Comparison of ENCODE assay signal across 8 cellular contexts in the genomic region with DNA sequence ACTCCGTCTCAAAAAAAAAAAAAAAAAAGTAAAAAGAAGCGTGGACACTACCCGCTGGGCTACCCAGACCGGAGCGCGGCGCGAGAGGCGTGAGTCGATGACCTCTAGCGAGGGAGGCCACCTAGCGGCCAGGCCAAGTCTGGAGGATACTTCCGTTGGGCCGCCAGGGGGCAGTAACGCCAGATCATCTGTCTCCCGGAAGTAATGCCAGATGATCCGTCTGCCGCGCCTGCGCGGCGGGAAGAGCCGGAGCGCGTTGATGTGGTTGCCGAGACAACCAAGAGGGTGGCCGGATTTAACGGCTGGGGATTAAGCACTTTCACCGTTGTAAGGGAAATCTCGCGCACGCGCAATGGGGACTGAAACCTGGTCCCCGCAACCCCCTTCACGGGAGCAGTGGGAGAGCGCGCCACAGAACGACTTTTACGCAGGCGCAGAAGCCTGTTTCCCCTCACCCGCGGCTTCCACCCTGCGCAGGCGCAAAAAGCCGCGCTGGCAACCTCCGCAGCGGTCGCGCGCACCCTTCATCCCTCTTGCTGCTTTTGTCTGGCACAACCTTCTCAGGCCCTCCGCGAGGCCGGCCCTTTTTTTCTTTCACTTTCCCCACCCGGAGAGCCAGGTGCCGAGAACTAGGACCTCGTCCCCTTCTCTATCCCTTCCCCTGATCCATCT. TPM values are rescaled to one million over a fixed set of nuclear protein-coding genes. Genes with fewer than 3 reads are reported as not detected.
DNase-seq lines count a peak whose midpoint lies in the region; ATAC-seq and TF ChIP-seq lines count a peak whose summit lies in the region.

No MANE protein-coding gene starts in this region.

- TF ChIP-seq EP300 in Ishikawa (IDR thresholded peaks at IDR 0.05; ENCODE audit: borderline replicate concordance): peak; percentile 27; the same call in 1 of the 2 replicates

- peak overlapping the region; percentile 87 for H3K4me3 ChIP-seq in epithelial cell of proximal tubule (ENCODE audit: low read depth, low read length)
- H3K4me3 ChIP-seq in mucosa of rectum (ENCODE audit: low read length in 2 of 2): peak overlapping the region; percentile 83 to 92

- H3K27ac ChIP-seq in mucosa of rectum (ENCODE audit: low read depth in 2 of 2, low read length in 2 of 2): peak overlapping the region; percentile 96 to 97

- no peaks in the 10 kb centered on the region for H3K9me3 ChIP-seq in mucosa of rectum (ENCODE audit: control insufficient read depth in 2 of 2, low read length in 2 of 2)

- peaks cover 1 to 3% of the 10 kb centered on the region in 2 donors for H3K36me3 ChIP-seq in mucosa of rectum (ENCODE audit: control insufficient read depth in 2 of 2, insufficient read depth in 2 of 2, low read length in 2 of 2)

- H3K4me1 ChIP-seq in mucosa of rectum (ENCODE audit: control insufficient read depth in 2 of 2, insufficient read depth in 2 of 2, low read length in 2 of 2): peaks cover 27 to 30% of the 10 kb centered on the region in 2 donors

- DNase-seq in DMS79 (lab: John Stamatoyannopoulos, UW) (peak; percentile 98), OCI-M1 (lab: John Stamatoyannopoulos, UW) (peak; percentile 99), activated T-cell treated with anti-CD3 and anti-CD28 coated beads for 48 hours (ENCODE audit: low read depth) (peak; percentile 93), epithelial cell of proximal tubule (ENCODE audit: low read depth) (peak; percentile 81)
- peak; percentile 98 to 99 for DNase-seq in stimulated activated CD8-positive, alpha-beta memory T cell treated with anti-CD3 and anti-CD28 coated beads, Interleukin-4, amount 100 ng/mL, for 4 hours (ENCODE audit: low read depth in 2 of 2, low spot score in 1 of 2)

- H3K9ac ChIP-seq in mucosa of rectum (ENCODE audit: low read depth in 1 of 2, low read length in 2 of 2): peak overlapping the region; percentile 92 to 99

- peak; percentile 100 for TF ChIP-seq CTCF in epithelial cell of proximal tubule (conservative IDR thresholded peaks at IDR 0.05; ENCODE audit: low read depth, low read length)

- ATAC-seq in GM21619 (IDR thresholded peaks at IDR 0.05; ENCODE audit: unreplicated experiment): peak; percentile 34

- peak; percentile 65; the same call in 1 of the 2 replicates for TF ChIP-seq RAD21 in Ishikawa (IDR thresholded peaks at IDR 0.05; ENCODE audit: low read depth)

- no peaks in the 10 kb centered on the region for H3K27me3 ChIP-seq in mucosa of rectum (ENCODE audit: control insufficient read depth in 2 of 2, insufficient read depth in 2 of 2, low read length in 2 of 2)

TF ChIP-seq in Ishikawa, 13 proteins besides CTCF, POLR2A, EP300 and RAD21:
- TF ChIP-seq TCF12 (IDR thresholded peaks at IDR 0.05; ENCODE audit: low read depth) (no peak; the same call in none of the 2 replicates), YY1 (IDR thresholded peaks at IDR 0.05; ENCODE audit: low read depth) (peak; percentile 63; the same call in 1 of the 2 replicates), TEAD4 (IDR thresholded peaks at IDR 0.05) (no peak), CEBPB (IDR thresholded peaks at IDR 0.05) (no peak), CREB1 (IDR thresholded peaks at IDR 0.05; ENCODE audit: low read depth) (no peak), ZBTB7A (IDR thresholded peaks at IDR 0.05; ENCODE audit: low read depth) (no peak), NFIC (IDR thresholded peaks at IDR 0.05) (0 out of 2 replicates have a peak, but pooled peaks have one; percentile 15), FOXM1 (IDR thresholded peaks at IDR 0.05; ENCODE audit: borderline replicate concordance, low read depth) (peak; percentile 32; the same call in 1 of the 2 replicates), TAF1 (IDR thresholded peaks at IDR 0.05; ENCODE audit: low read depth) (no peak; the same call in 1 of the 2 replicates), EGR1 (IDR thresholded peaks at IDR 0.05) (0 out of 2 replicates have a peak, but pooled peaks have one; percentile 21)
- TF ChIP-seq, protein P1, sequence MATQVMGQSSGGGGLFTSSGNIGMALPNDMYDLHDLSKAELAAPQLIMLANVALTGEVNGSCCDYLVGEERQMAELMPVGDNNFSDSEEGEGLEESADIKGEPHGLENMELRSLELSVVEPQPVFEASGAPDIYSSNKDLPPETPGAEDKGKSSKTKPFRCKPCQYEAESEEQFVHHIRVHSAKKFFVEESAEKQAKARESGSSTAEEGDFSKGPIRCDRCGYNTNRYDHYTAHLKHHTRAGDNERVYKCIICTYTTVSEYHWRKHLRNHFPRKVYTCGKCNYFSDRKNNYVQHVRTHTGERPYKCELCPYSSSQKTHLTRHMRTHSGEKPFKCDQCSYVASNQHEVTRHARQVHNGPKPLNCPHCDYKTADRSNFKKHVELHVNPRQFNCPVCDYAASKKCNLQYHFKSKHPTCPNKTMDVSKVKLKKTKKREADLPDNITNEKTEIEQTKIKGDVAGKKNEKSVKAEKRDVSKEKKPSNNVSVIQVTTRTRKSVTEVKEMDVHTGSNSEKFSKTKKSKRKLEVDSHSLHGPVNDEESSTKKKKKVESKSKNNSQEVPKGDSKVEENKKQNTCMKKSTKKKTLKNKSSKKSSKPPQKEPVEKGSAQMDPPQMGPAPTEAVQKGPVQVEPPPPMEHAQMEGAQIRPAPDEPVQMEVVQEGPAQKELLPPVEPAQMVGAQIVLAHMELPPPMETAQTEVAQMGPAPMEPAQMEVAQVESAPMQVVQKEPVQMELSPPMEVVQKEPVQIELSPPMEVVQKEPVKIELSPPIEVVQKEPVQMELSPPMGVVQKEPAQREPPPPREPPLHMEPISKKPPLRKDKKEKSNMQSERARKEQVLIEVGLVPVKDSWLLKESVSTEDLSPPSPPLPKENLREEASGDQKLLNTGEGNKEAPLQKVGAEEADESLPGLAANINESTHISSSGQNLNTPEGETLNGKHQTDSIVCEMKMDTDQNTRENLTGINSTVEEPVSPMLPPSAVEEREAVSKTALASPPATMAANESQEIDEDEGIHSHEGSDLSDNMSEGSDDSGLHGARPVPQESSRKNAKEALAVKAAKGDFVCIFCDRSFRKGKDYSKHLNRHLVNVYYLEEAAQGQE (IDR thresholded peaks at IDR 0.05; ENCODE audit: low read depth): no peak
- TF ChIP-seq, protein P2, sequence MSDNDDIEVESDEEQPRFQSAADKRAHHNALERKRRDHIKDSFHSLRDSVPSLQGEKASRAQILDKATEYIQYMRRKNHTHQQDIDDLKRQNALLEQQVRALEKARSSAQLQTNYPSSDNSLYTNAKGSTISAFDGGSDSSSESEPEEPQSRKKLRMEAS (IDR thresholded peaks at IDR 0.05): peak; percentile 82
- TF ChIP-seq, protein P3, sequence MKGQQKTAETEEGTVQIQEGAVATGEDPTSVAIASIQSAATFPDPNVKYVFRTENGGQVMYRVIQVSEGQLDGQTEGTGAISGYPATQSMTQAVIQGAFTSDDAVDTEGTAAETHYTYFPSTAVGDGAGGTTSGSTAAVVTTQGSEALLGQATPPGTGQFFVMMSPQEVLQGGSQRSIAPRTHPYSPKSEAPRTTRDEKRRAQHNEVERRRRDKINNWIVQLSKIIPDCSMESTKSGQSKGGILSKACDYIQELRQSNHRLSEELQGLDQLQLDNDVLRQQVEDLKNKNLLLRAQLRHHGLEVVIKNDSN (IDR thresholded peaks at IDR 0.05): no peak

RNA-seq across cellular contexts. Expression of a gene that starts 1.0 kb away (rescaled TPM):
- 142 and 205 TPM in 2 replicates for total RNA-seq in epithelial cell of proximal tubule

RNA-seq across cellular contexts. Expression of a gene that starts 5.8 kb away (rescaled TPM):
- 10.2 and 17.9 TPM in 2 replicates for total RNA-seq in epithelial cell of proximal tubule

RNA-seq across cellular contexts. Expression of a gene that starts 10.3 kb away (rescaled TPM):
- total RNA-seq in epithelial cell of proximal tubule: 27.2 and 29.2 TPM in 2 replicates

RNA-seq across cellular contexts. Expression of a gene that starts 13.0 kb away (rescaled TPM):
- total RNA-seq in epithelial cell of proximal tubule: 10.6 and 10.8 TPM in 2 replicates

RNA-seq across cellular contexts. Expression of a gene that starts 21.2 kb away (rescaled TPM):
- total RNA-seq in epithelial cell of proximal tubule: 102 and 151 TPM in 2 replicates

Comparison
In these comparisons a context has a peak if more than half of its experiments do, and no peak if none do; other contexts are left out.
1. Peak in every context shown above with its lines: DNase-seq, ATAC-seq, H3K4me3 ChIP-seq and H3K27ac ChIP-seq.